9 cellular contexts compared by ENCODE assay signal in the genomic region with DNA sequence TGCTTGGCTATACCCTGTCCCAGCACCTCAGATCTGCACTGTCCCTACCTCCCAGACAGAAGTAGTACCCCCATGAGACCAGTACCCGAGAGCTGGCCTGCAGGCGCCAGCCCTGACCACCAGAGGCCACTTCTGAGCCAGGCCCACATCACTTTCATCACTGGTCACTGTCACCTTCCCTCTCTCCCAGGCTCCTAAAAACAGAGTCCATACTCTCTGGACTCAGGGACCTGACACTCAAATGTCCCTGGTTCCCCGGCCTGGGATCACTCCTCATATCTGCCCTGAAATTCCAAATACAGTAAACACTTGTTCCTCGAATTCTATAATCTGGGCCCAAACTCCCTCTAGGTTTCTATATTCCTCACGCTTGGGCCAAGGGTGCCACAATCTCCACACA. TPM values are rescaled to one million over a fixed set of nuclear protein-coding genes. Genes with fewer than 3 reads are reported as not detected.
DNase-seq lines count a peak whose midpoint lies in the region; ATAC-seq and TF ChIP-seq lines count a peak whose summit lies in the region.
"Had no signal": no experiment of that assay in that cellular context is flagged by ENCODE, and none has a peak within 500 bp of the region (broad histone marks: within the 10 kb centered on the region; RNA-seq: fewer than 3 reads in every experiment).

No MANE protein-coding gene starts in this region.

- H3K27me3 ChIP-seq in breast epithelium, result no peaks in the 10 kb centered on the region

- ATAC-seq in omental fat pad (ENCODE audit: low FRiP score), result no peak
- no peak for ATAC-seq in activated T-cell treated with anti-CD3 and anti-CD28 coated beads, Interleukin-2, amount 50 U/mL, for 4 hours
- ATAC-seq: naive thymus-derived CD4-positive, alpha-beta T cell had no signal

- H3K36me3 ChIP-seq in breast epithelium, result no peaks in the 10 kb centered on the region

- H3K9me3 Mint-ChIP-seq in neural crest cell, result no peaks in the 10 kb centered on the region
- no peaks in the 10 kb centered on the region for H3K9me3 Mint-ChIP-seq in activated T-cell treated with anti-CD3 and anti-CD28 coated beads, Interleukin-2, amount 50 U/mL, for 4 hours
- H3K9me3 Mint-ChIP-seq: naive thymus-derived CD4-positive, alpha-beta T cell had no signal

- DNase-seq in NCI-H2081 (lab: John Stamatoyannopoulos, UW) (peak; percentile 22 to 25), NCI-H2081 treated with DMSO at 0.1 percent for 48 hours (lab: John Stamatoyannopoulos, UW) (no peak), NCI-H2029 treated with DMSO at 0.1 percent for 48 hours (lab: John Stamatoyannopoulos, UW) (peak; percentile 43), breast epithelium (ENCODE audit: low spot score in 2 of 2) (no peak), neural crest cell (ENCODE audit: low read depth, low spot score) (peak; percentile 44), omental fat pad (ENCODE audit: low spot score) (no peak), mesenteric fat pad (ENCODE audit: low spot score) (no peak)
- no peak for DNase-seq in activated T-cell treated with anti-CD3 and anti-CD28 coated beads, Interleukin-2, amount 50 U/mL, for 4 hours

- intact Hi-C loops in breast epithelium (cut with DNase I; ENCODE audit: low total_unique reads), result no loop called here

- no peaks in the 10 kb centered on the region for H3K36me3 Mint-ChIP-seq in neural crest cell (ENCODE audit: low read depth)
- H3K36me3 Mint-ChIP-seq in activated T-cell treated with anti-CD3 and anti-CD28 coated beads, Interleukin-2, amount 50 U/mL, for 4 hours (ENCODE audit: insufficient read depth), result peaks cover 5% of the 10 kb centered on the region

- peak; percentile 16 to 41 (median 37) for TF ChIP-seq CTCF in breast epithelium (IDR thresholded peaks at IDR 0.05)
- peak; percentile 71 for TF ChIP-seq CTCF in neural crest cell (conservative IDR thresholded peaks at IDR 0.05)
- TF ChIP-seq CTCF in omental fat pad (IDR thresholded peaks at IDR 0.05), result no peak

- no peak overlapping the region for H3K27ac ChIP-seq in breast epithelium

- H3K4me3 ChIP-seq in breast epithelium, result no peak overlapping the region

- no peaks in the 10 kb centered on the region for H3K4me1 ChIP-seq in breast epithelium

- no peak overlapping the region for H3K27ac Mint-ChIP-seq in neural crest cell (ENCODE audit: unreplicated experiment)

- H3K27me3 Mint-ChIP-seq in neural crest cell (ENCODE audit: low read depth), result no peaks in the 10 kb centered on the region
- H3K27me3 Mint-ChIP-seq in activated T-cell treated with anti-CD3 and anti-CD28 coated beads, Interleukin-2, amount 50 U/mL, for 4 hours (ENCODE audit: low read depth), result no peaks in the 10 kb centered on the region
- H3K27me3 Mint-ChIP-seq: naive thymus-derived CD4-positive, alpha-beta T cell had no signal

- H3K4me1 Mint-ChIP-seq in neural crest cell, result peaks cover 15% of the 10 kb centered on the region
- H3K4me1 Mint-ChIP-seq in activated T-cell treated with anti-CD3 and anti-CD28 coated beads, Interleukin-2, amount 50 U/mL, for 4 hours (ENCODE audit: low read depth), result no peaks in the 10 kb centered on the region

- TF ChIP-seq POLR2A in breast epithelium (IDR thresholded peaks at IDR 0.05), result no peak

- no peaks in the 10 kb centered on the region for H3K9me3 ChIP-seq in breast epithelium

- H3K4me3 Mint-ChIP-seq in neural crest cell, result peak overlapping the region; percentile 21
- H3K4me3 Mint-ChIP-seq in activated T-cell treated with anti-CD3 and anti-CD28 coated beads, Interleukin-2, amount 50 U/mL, for 4 hours, result no peak overlapping the region
- H3K4me3 Mint-ChIP-seq: naive thymus-derived CD4-positive, alpha-beta T cell had no signal

RNA-seq across cellular contexts. Expression of gene TMEM53, which starts 18.7 kb away (rescaled TPM):
- total RNA-seq in breast epithelium, result 1 to 10 TPM; 8.3 to 9.4 (median 9.2) TPM
- total RNA-seq in neural crest cell, result 14.1 and 15.7 TPM in 2 replicates
- 10 to 100 TPM in 3 of 4 donors, 1 to 10 TPM in 1; 7.6 to 14.0 (median 10.3) TPM for total RNA-seq in omental fat pad
- total RNA-seq in mesenteric fat pad, result 16.8 TPM
- 1 to 10 TPM; 1.8 to 3.6 (median 2.2) TPM for total RNA-seq in activated T-cell treated with anti-CD3 and anti-CD28 coated beads, Interleukin-2, amount 50 U/mL, for 4 hours

RNA-seq across cellular contexts. Expression of gene ARMH1, which starts 18.9 kb away (rescaled TPM):
- total RNA-seq in breast epithelium (1 to 10 TPM; 1.8 to 3.8 (median 2.9) TPM), neural crest cell (5.6 and 5.9 TPM in 2 replicates), omental fat pad (1 to 10 TPM in 3 of 4 donors, under 1 TPM in 1; 0.47 to 2.4 (median 1.2) TPM), mesenteric fat pad (1.9 TPM)
- 10 to 100 TPM; 29.4 to 57.2 (median 49.5) TPM for total RNA-seq in activated T-cell treated with anti-CD3 and anti-CD28 coated beads, Interleukin-2, amount 50 U/mL, for 4 hours

Comparison
In these comparisons a context has a peak if more than half of its experiments do, and no peak if none do; other contexts are left out.
1. DNase-seq: peak in NCI-H2081 (2 of 2), NCI-H2029 treated with DMSO at 0.1 percent for 48 hours (single experiment) and neural crest cell (single experiment); none in NCI-H2081 treated with DMSO at 0.1 percent for 48 hours (single experiment), breast epithelium (0 of 2), omental fat pad (single experiment), mesenteric fat pad (single experiment) and activated T-cell treated with anti-CD3 and anti-CD28 coated beads, Interleukin-2, amount 50 U/mL, for 4 hours (single experiment).
2. CTCF ChIP-seq: peak in breast epithelium (3 of 3) and neural crest cell (single experiment); none in omental fat pad (0 of 3).